16 cellular contexts compared by ENCODE assay signal in the genomic region with DNA sequence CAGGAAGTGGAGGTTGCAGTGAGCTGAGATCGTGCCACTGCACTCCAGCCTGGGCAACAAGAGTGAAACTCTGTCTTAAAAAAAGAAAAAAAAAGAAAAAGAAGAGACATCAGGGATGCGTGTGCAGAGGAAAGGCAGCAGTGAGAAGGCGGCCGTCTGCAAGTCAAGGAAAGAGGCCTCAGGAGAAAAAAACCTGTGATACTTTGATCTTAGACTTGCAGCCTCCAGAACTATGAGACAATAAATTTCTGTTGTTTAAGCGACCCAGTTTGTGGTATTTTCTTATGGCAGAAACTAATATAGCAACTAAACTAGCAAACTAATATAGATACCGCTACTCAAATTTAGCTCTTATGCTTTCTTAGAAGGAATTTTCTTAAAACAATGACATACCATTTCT. TPM values are rescaled to one million over a fixed set of nuclear protein-coding genes. Genes with fewer than 3 reads are reported as not detected.
A peak's percentile ranks its signal among the peaks of the same experiment; 100 is the strongest.
DNase-seq lines count a peak whose midpoint lies in the region; ATAC-seq lines count a peak whose summit lies in the region.
"Had no signal": no experiment of that assay in that cellular context is flagged by ENCODE, and none has a peak within 500 bp of the region (broad histone marks: within the 10 kb centered on the region; RNA-seq: fewer than 3 reads in every experiment).

No MANE protein-coding gene starts in this region.

- no peak for DNase-seq in activated CD4-positive, alpha-beta T cell treated with anti-CD3 and anti-CD28 coated beads for 36 hours
- DNase-seq in activated CD4-positive, alpha-beta T cell treated with anti-CD3 and anti-CD28 coated beads for 48 hours: no peak
- DNase-seq in activated naive CD8-positive, alpha-beta T cell treated with anti-CD3 and anti-CD28 coated beads for 36 hours: no peak
- DNase-seq in activated naive CD8-positive, alpha-beta T cell treated with anti-CD3 and anti-CD28 coated beads, Interleukin-2, amount 50 U/mL, for 24 hours: no peak
- DNase-seq in activated T-helper 2 cell treated with anti-CD3 and anti-CD28 coated beads, Interferon-gamma antibody, Interleukin-2, Interleukin-4, amounts not matched to agents 10 μg/mL and 5 μg/mL and 100 μg/mL, durations not matched to agents 14 hours and 24 hours and 36 hours (ENCODE audit: low spot score): no peak
- DNase-seq in stimulated activated naive CD8-positive, alpha-beta T cell treated with anti-CD3 and anti-CD28 coated beads, Interleukin-15, amount 100 ng/mL, for 72 hours: no peak
- no peak for DNase-seq in posterior vena cava (ENCODE audit: low spot score)
- DNase-seq: 8988T, DMS 273 treated with DMSO at 0.1 percent for 48 hours, H9, Kasumi-1, NCI-H1105 treated with DMSO at 0.1 percent for 48 hours, NCI-H187, NCI-H446, PC-9 had no signal

- no peaks in the 10 kb centered on the region for H3K27me3 Mint-ChIP-seq in activated CD4-positive, alpha-beta T cell treated with anti-CD3 and anti-CD28 coated beads for 36 hours
- no peaks in the 10 kb centered on the region for H3K27me3 Mint-ChIP-seq in activated naive CD8-positive, alpha-beta T cell treated with anti-CD3 and anti-CD28 coated beads for 36 hours
- H3K27me3 Mint-ChIP-seq in activated naive CD8-positive, alpha-beta T cell treated with anti-CD3 and anti-CD28 coated beads, Interleukin-2, amount 50 U/mL, for 24 hours: no peaks in the 10 kb centered on the region
- H3K27me3 Mint-ChIP-seq in activated T-helper 2 cell treated with anti-CD3 and anti-CD28 coated beads, Interferon-gamma antibody, Interleukin-2, Interleukin-4, amounts not matched to agents 10 μg/mL and 5 μg/mL and 100 μg/mL, durations not matched to agents 14 hours and 24 hours and 36 hours (ENCODE audit: low read depth): no peaks in the 10 kb centered on the region
- H3K27me3 Mint-ChIP-seq in stimulated activated naive CD8-positive, alpha-beta T cell treated with anti-CD3 and anti-CD28 coated beads, Interleukin-15, amount 100 ng/mL, for 72 hours: no peaks in the 10 kb centered on the region

- no peak overlapping the region for H3K27ac Mint-ChIP-seq in activated CD4-positive, alpha-beta T cell treated with anti-CD3 and anti-CD28 coated beads for 36 hours
- peak overlapping the region; percentile 63 for H3K27ac Mint-ChIP-seq in activated naive CD8-positive, alpha-beta T cell treated with anti-CD3 and anti-CD28 coated beads for 36 hours
- no peak overlapping the region for H3K27ac Mint-ChIP-seq in activated naive CD8-positive, alpha-beta T cell treated with anti-CD3 and anti-CD28 coated beads, Interleukin-2, amount 50 U/mL, for 24 hours
- H3K27ac Mint-ChIP-seq in activated T-helper 2 cell treated with anti-CD3 and anti-CD28 coated beads, Interferon-gamma antibody, Interleukin-2, Interleukin-4, amounts not matched to agents 10 μg/mL and 5 μg/mL and 100 μg/mL, durations not matched to agents 14 hours and 24 hours and 36 hours: peak overlapping the region; percentile 68
- H3K27ac Mint-ChIP-seq in stimulated activated naive CD8-positive, alpha-beta T cell treated with anti-CD3 and anti-CD28 coated beads, Interleukin-15, amount 100 ng/mL, for 72 hours: peak overlapping the region; percentile 49 to 67

- H3K9me3 Mint-ChIP-seq in activated CD4-positive, alpha-beta T cell treated with anti-CD3 and anti-CD28 coated beads for 36 hours (ENCODE audit: low read depth): peaks cover under 1% of the 10 kb centered on the region
- H3K9me3 Mint-ChIP-seq in activated naive CD8-positive, alpha-beta T cell treated with anti-CD3 and anti-CD28 coated beads for 36 hours: peaks cover 1% of the 10 kb centered on the region
- no peaks in the 10 kb centered on the region for H3K9me3 Mint-ChIP-seq in activated naive CD8-positive, alpha-beta T cell treated with anti-CD3 and anti-CD28 coated beads, Interleukin-2, amount 50 U/mL, for 24 hours
- no peaks in the 10 kb centered on the region for H3K9me3 Mint-ChIP-seq in activated T-helper 2 cell treated with anti-CD3 and anti-CD28 coated beads, Interferon-gamma antibody, Interleukin-2, Interleukin-4, amounts not matched to agents 10 μg/mL and 5 μg/mL and 100 μg/mL, durations not matched to agents 14 hours and 24 hours and 36 hours
- H3K9me3 Mint-ChIP-seq in stimulated activated naive CD8-positive, alpha-beta T cell treated with anti-CD3 and anti-CD28 coated beads, Interleukin-15, amount 100 ng/mL, for 72 hours: peaks cover 0 to 2% of the 10 kb centered on the region in 2 donors

- CTCF ChIA-PET in activated CD4-positive, alpha-beta T cell treated with anti-CD3 and anti-CD28 coated beads for 36 hours (lab: Charles Lee): interaction anchor here (0.9 to 1.8 kb wide), 5 partner anchors 10 to 269 kb away, joined by 3 to 15 read pairs (median 4); no protein-coding TSS in a partner anchor

- intact Hi-C loops in activated CD4-positive, alpha-beta T cell treated with anti-CD3 and anti-CD28 coated beads for 36 hours (cut with DNase I, micrococcal nuclease): no loop called here
- intact Hi-C loops in activated T-helper 2 cell treated with anti-CD3 and anti-CD28 coated beads, Interferon-gamma antibody, Interleukin-2, Interleukin-4, amounts not matched to agents 10 μg/mL and 5 μg/mL and 100 μg/mL, durations not matched to agents 14 hours and 24 hours and 36 hours (cut with micrococcal nuclease): loop anchor here (1.0 kb wide), 1 partner anchor 8 kb away; no protein-coding TSS in a partner anchor
- intact Hi-C loops in posterior vena cava (cut with DNase I): no loop called here

- no peak overlapping the region for H3K4me3 Mint-ChIP-seq in activated CD4-positive, alpha-beta T cell treated with anti-CD3 and anti-CD28 coated beads for 36 hours
- H3K4me3 Mint-ChIP-seq in activated naive CD8-positive, alpha-beta T cell treated with anti-CD3 and anti-CD28 coated beads for 36 hours: no peak overlapping the region
- H3K4me3 Mint-ChIP-seq in activated naive CD8-positive, alpha-beta T cell treated with anti-CD3 and anti-CD28 coated beads, Interleukin-2, amount 50 U/mL, for 24 hours: no peak overlapping the region
- no peak overlapping the region for H3K4me3 Mint-ChIP-seq in activated T-helper 2 cell treated with anti-CD3 and anti-CD28 coated beads, Interferon-gamma antibody, Interleukin-2, Interleukin-4, amounts not matched to agents 10 μg/mL and 5 μg/mL and 100 μg/mL, durations not matched to agents 14 hours and 24 hours and 36 hours (ENCODE audit: low read depth)
- no peak overlapping the region for H3K4me3 Mint-ChIP-seq in stimulated activated naive CD8-positive, alpha-beta T cell treated with anti-CD3 and anti-CD28 coated beads, Interleukin-15, amount 100 ng/mL, for 72 hours
- H3K4me3 Mint-ChIP-seq: H9 had no signal

- H3K36me3 Mint-ChIP-seq in activated CD4-positive, alpha-beta T cell treated with anti-CD3 and anti-CD28 coated beads for 36 hours (ENCODE audit: low read depth): no peaks in the 10 kb centered on the region
- peaks cover 4% of the 10 kb centered on the region for H3K36me3 Mint-ChIP-seq in activated naive CD8-positive, alpha-beta T cell treated with anti-CD3 and anti-CD28 coated beads for 36 hours
- H3K36me3 Mint-ChIP-seq in activated naive CD8-positive, alpha-beta T cell treated with anti-CD3 and anti-CD28 coated beads, Interleukin-2, amount 50 U/mL, for 24 hours (ENCODE audit: low read depth): no peaks in the 10 kb centered on the region
- H3K36me3 Mint-ChIP-seq in activated T-helper 2 cell treated with anti-CD3 and anti-CD28 coated beads, Interferon-gamma antibody, Interleukin-2, Interleukin-4, amounts not matched to agents 10 μg/mL and 5 μg/mL and 100 μg/mL, durations not matched to agents 14 hours and 24 hours and 36 hours (ENCODE audit: low read depth): peaks cover 3% of the 10 kb centered on the region

- POLR2A ChIA-PET in activated CD4-positive, alpha-beta T cell treated with anti-CD3 and anti-CD28 coated beads for 36 hours (lab: Charles Lee): interaction anchor here (0.7 kb wide), 1 partner anchor 156 kb away, joined by 3 read pairs; no protein-coding TSS in a partner anchor

- H3K4me1 Mint-ChIP-seq in activated CD4-positive, alpha-beta T cell treated with anti-CD3 and anti-CD28 coated beads for 36 hours: peaks cover 31% of the 10 kb centered on the region
- H3K4me1 Mint-ChIP-seq in activated naive CD8-positive, alpha-beta T cell treated with anti-CD3 and anti-CD28 coated beads for 36 hours: peaks cover 26% of the 10 kb centered on the region
- peaks cover 38% of the 10 kb centered on the region for H3K4me1 Mint-ChIP-seq in activated naive CD8-positive, alpha-beta T cell treated with anti-CD3 and anti-CD28 coated beads, Interleukin-2, amount 50 U/mL, for 24 hours
- peaks cover 48% of the 10 kb centered on the region for H3K4me1 Mint-ChIP-seq in activated T-helper 2 cell treated with anti-CD3 and anti-CD28 coated beads, Interferon-gamma antibody, Interleukin-2, Interleukin-4, amounts not matched to agents 10 μg/mL and 5 μg/mL and 100 μg/mL, durations not matched to agents 14 hours and 24 hours and 36 hours (ENCODE audit: low read depth)
- peaks cover 42% of the 10 kb centered on the region for H3K4me1 Mint-ChIP-seq in stimulated activated naive CD8-positive, alpha-beta T cell treated with anti-CD3 and anti-CD28 coated beads, Interleukin-15, amount 100 ng/mL, for 72 hours

- ATAC-seq in activated CD4-positive, alpha-beta T cell treated with anti-CD3 and anti-CD28 coated beads for 36 hours: peak; percentile 70
- ATAC-seq in activated naive CD8-positive, alpha-beta T cell treated with anti-CD3 and anti-CD28 coated beads, Interleukin-2, amount 50 U/mL, for 24 hours: no peak
- peak; percentile 73 for ATAC-seq in stimulated activated naive CD8-positive, alpha-beta T cell treated with anti-CD3 and anti-CD28 coated beads, Interleukin-15, amount 100 ng/mL, for 72 hours
- ATAC-seq in GM21528 (IDR thresholded peaks at IDR 0.05; ENCODE audit: low FRiP score, unreplicated experiment): no peak

RNA-seq across cellular contexts. Expression of gene FGD2, which starts 36.1 kb away (rescaled TPM):
- under 1 TPM; 0.50 to 0.63 TPM for total RNA-seq in activated CD4-positive, alpha-beta T cell treated with anti-CD3 and anti-CD28 coated beads for 36 hours
- 1 to 10 TPM; 1.7 to 1.8 TPM for total RNA-seq in activated naive CD8-positive, alpha-beta T cell treated with anti-CD3 and anti-CD28 coated beads for 36 hours
- total RNA-seq in activated T-helper 2 cell treated with anti-CD3 and anti-CD28 coated beads, Interferon-gamma antibody, Interleukin-2, Interleukin-4, amounts not matched to agents 10 μg/mL and 5 μg/mL and 100 μg/mL, durations not matched to agents 14 hours and 24 hours and 36 hours: 0.64 and 0.87 TPM in 2 replicates
- 10 to 100 TPM; 23.2 to 35.5 TPM for total RNA-seq in posterior vena cava

RNA-seq across cellular contexts. Expression of gene MTCH1, which starts 55.5 kb away (rescaled TPM):
- total RNA-seq in activated CD4-positive, alpha-beta T cell treated with anti-CD3 and anti-CD28 coated beads for 36 hours: 10 to 100 TPM; 72.9 to 92.9 TPM
- 100 to 1,000 TPM; 102 to 103 TPM for total RNA-seq in activated naive CD8-positive, alpha-beta T cell treated with anti-CD3 and anti-CD28 coated beads for 36 hours
- total RNA-seq in activated T-helper 2 cell treated with anti-CD3 and anti-CD28 coated beads, Interferon-gamma antibody, Interleukin-2, Interleukin-4, amounts not matched to agents 10 μg/mL and 5 μg/mL and 100 μg/mL, durations not matched to agents 14 hours and 24 hours and 36 hours: 117 and 119 TPM in 2 replicates
- 100 to 1,000 TPM; 148 to 150 TPM for total RNA-seq in posterior vena cava

Comparison
In these comparisons a context has a peak if more than half of its experiments do, and no peak if none do; other contexts are left out.
1. H3K27ac Mint-ChIP-seq: peak in activated naive CD8-positive, alpha-beta T cell treated with anti-CD3 and anti-CD28 coated beads for 36 hours (single experiment), activated T-helper 2 cell treated with anti-CD3 and anti-CD28 coated beads, Interferon-gamma antibody, Interleukin-2, Interleukin-4, amounts not matched to agents 10 μg/mL and 5 μg/mL and 100 μg/mL, durations not matched to agents 14 hours and 24 hours and 36 hours (single experiment) and stimulated activated naive CD8-positive, alpha-beta T cell treated with anti-CD3 and anti-CD28 coated beads, Interleukin-15, amount 100 ng/mL, for 72 hours (2 of 2); none in activated CD4-positive, alpha-beta T cell treated with anti-CD3 and anti-CD28 coated beads for 36 hours (single experiment) and activated naive CD8-positive, alpha-beta T cell treated with anti-CD3 and anti-CD28 coated beads, Interleukin-2, amount 50 U/mL, for 24 hours (single experiment).
2. ATAC-seq: peak in activated CD4-positive, alpha-beta T cell treated with anti-CD3 and anti-CD28 coated beads for 36 hours (single experiment) and stimulated activated naive CD8-positive, alpha-beta T cell treated with anti-CD3 and anti-CD28 coated beads, Interleukin-15, amount 100 ng/mL, for 72 hours (single experiment); none in activated naive CD8-positive, alpha-beta T cell treated with anti-CD3 and anti-CD28 coated beads, Interleukin-2, amount 50 U/mL, for 24 hours (single experiment) and GM21528 (single experiment).
3. RNA of gene FGD2, which starts 36.1 kb away (total RNA-seq): 23.2 to 35.5 TPM in posterior vena cava; 1.7 to 1.8 TPM in activated naive CD8-positive, alpha-beta T cell treated with anti-CD3 and anti-CD28 coated beads for 36 hours, 0.64 to 0.87 TPM in activated T-helper 2 cell treated with anti-CD3 and anti-CD28 coated beads, Interferon-gamma antibody, Interleukin-2, Interleukin-4, amounts not matched to agents 10 μg/mL and 5 μg/mL and 100 μg/mL, durations not matched to agents 14 hours and 24 hours and 36 hours and 0.50 to 0.63 TPM in activated CD4-positive, alpha-beta T cell treated with anti-CD3 and anti-CD28 coated beads for 36 hours; every median in the first group is over 4 times any median in the second.